Comparison of ENCODE assay signal across 8 cellular contexts in genomic region chr5:180090098-180090768, GRCh38. TPM values are rescaled to one million over a fixed set of nuclear protein-coding genes. Genes with fewer than 3 reads are reported as not detected.
DNase-seq lines count a peak whose midpoint lies in the region; ATAC-seq and TF ChIP-seq lines count a peak whose summit lies in the region.

No MANE protein-coding gene starts in this region.

- peaks cover 8% of the 10 kb centered on the region for H3K4me1 ChIP-seq in PC-9 (replicated peaks; ENCODE audit: insufficient read depth)

- no peaks in the 10 kb centered on the region for H3K9me2 ChIP-seq in PC-9 (ENCODE audit: insufficient read depth)

- no peaks in the 10 kb centered on the region for H3K27me3 ChIP-seq in PC-9 (ENCODE audit: insufficient read depth, low read depth)

- ATAC-seq in natural killer cell (peak; percentile 88 to 94 (median 90)), HG03159 (IDR thresholded peaks at IDR 0.05; ENCODE audit: unreplicated experiment) (no peak)
- peak; percentile 91 to 94 for ATAC-seq in stimulated activated naive B cell treated with anti-CD40 and anti-IgM and Interleukin-4, amounts not matched to agents 10 μg/mL and 1 μg/mL and 100 μg/mL, for 72 hours (replicated peaks)

- no peak overlapping the region for H3K27ac ChIP-seq in PC-9

- no peaks in the 10 kb centered on the region for H3K36me3 ChIP-seq in PC-9 (ENCODE audit: low read depth)

- peak overlapping the region; percentile 68; the same call in 1 of the 2 replicates for H2AFZ ChIP-seq in PC-9

- CTCF ChIA-PET in PC-9 (lab: Charles Lee): interaction anchor here (0.6 to 1.1 kb wide), 5 partner anchors 33 to 355 kb away, joined by 3 to 9 read pairs (median 5); no protein-coding TSS in a partner anchor

- TF ChIP-seq CTCF in PC-9 (conservative IDR thresholded peaks at IDR 0.05) (peak; percentile 82), fibroblast of pulmonary artery (IDR thresholded peaks at IDR 0.05; ENCODE audit: low read length, missing control alignments) (peak; percentile 51), natural killer cell (IDR thresholded peaks at IDR 0.05) (peak; percentile 90)

- no peaks in the 10 kb centered on the region for H3K9me3 Mint-ChIP-seq in activated T-helper 1 cell treated with anti-CD3 and anti-CD28 coated beads, Interleukin-12 subunit alpha, Interleukin-12 subunit beta, Interleukin-2, Interleukin-4 antibody, amounts not matched to agents 30 ng/mL and 10 ng/mL and 1 ng/mL, durations not matched to agents 14 hours and 24 hours and 36 hours
- no peaks in the 10 kb centered on the region for H3K9me3 Mint-ChIP-seq in natural killer cell
- H3K9me3 Mint-ChIP-seq in stimulated activated naive B cell treated with anti-CD40 and anti-IgM and Interleukin-4, amounts not matched to agents 10 μg/mL and 1 μg/mL and 100 μg/mL, for 72 hours: no peaks in the 10 kb centered on the region

- intact Hi-C loops in PC-9 (cut with micrococcal nuclease; ENCODE audit: unreplicated experiment): loop anchor here (5.0 kb wide), 1 partner anchor 183 kb away; the partner anchor contains the start of gene TBC1D9B
- intact Hi-C loops in activated T-helper 1 cell treated with anti-CD3 and anti-CD28 coated beads, Interleukin-12 subunit alpha, Interleukin-12 subunit beta, Interleukin-2, Interleukin-4 antibody, amounts not matched to agents 30 ng/mL and 10 ng/mL and 1 ng/mL, durations not matched to agents 14 hours and 24 hours and 36 hours (cut with micrococcal nuclease): loop anchor here (1.0 to 5.0 kb wide), 4 partner anchors 19 to 327 kb away; partner anchors contain the start of genes RNF130 and TBC1D9B
- intact Hi-C loops in natural killer cell (cut with micrococcal nuclease): loop anchor here (2.0 kb wide), 1 partner anchor 287 kb away; no protein-coding TSS in a partner anchor

- POLR2A ChIA-PET in PC-9 (lab: Charles Lee; ENCODE audit: unreplicated experiment): no interaction called here

- BruUV-seq in PC-9 (replicated peaks; lab: Mats Ljungman, UMichigan): no TSS peak

- peaks cover 12% of the 10 kb centered on the region for H3K27me3 Mint-ChIP-seq in activated T-helper 1 cell treated with anti-CD3 and anti-CD28 coated beads, Interleukin-12 subunit alpha, Interleukin-12 subunit beta, Interleukin-2, Interleukin-4 antibody, amounts not matched to agents 30 ng/mL and 10 ng/mL and 1 ng/mL, durations not matched to agents 14 hours and 24 hours and 36 hours (ENCODE audit: insufficient read depth)
- H3K27me3 Mint-ChIP-seq in natural killer cell (ENCODE audit: low read depth in 2 of 2): peaks cover 21 to 27% of the 10 kb centered on the region in 2 donors
- H3K27me3 Mint-ChIP-seq in stimulated activated naive B cell treated with anti-CD40 and anti-IgM and Interleukin-4, amounts not matched to agents 10 μg/mL and 1 μg/mL and 100 μg/mL, for 72 hours: peaks cover 8 to 14% of the 10 kb centered on the region in 2 donors

- peaks cover 8% of the 10 kb centered on the region; the same call in 1 of the 2 replicates for H3F3A ChIP-seq in PC-9 (ENCODE audit: insufficient read depth, low read depth)

- no peak overlapping the region for H3K27ac Mint-ChIP-seq in activated T-helper 1 cell treated with anti-CD3 and anti-CD28 coated beads, Interleukin-12 subunit alpha, Interleukin-12 subunit beta, Interleukin-2, Interleukin-4 antibody, amounts not matched to agents 30 ng/mL and 10 ng/mL and 1 ng/mL, durations not matched to agents 14 hours and 24 hours and 36 hours
- peak overlapping the region in 1 of 2 donors; percentile 76 for H3K27ac Mint-ChIP-seq in natural killer cell
- H3K27ac Mint-ChIP-seq in stimulated activated naive B cell treated with anti-CD40 and anti-IgM and Interleukin-4, amounts not matched to agents 10 μg/mL and 1 μg/mL and 100 μg/mL, for 72 hours: peak overlapping the region; percentile 89

- no peaks in the 10 kb centered on the region for H4K20me1 ChIP-seq in PC-9 (ENCODE audit: insufficient read depth)

- peak overlapping the region; percentile 41; the same call in 1 of the 2 replicates for H3K4me3 ChIP-seq in PC-9
- peak overlapping the region; percentile 61 for H3K4me3 ChIP-seq in fibroblast of pulmonary artery (replicated peaks; ENCODE audit: low read depth, low read length)

- no peaks in the 10 kb centered on the region for H3K79me2 ChIP-seq in PC-9 (ENCODE audit: low read depth)

- H3K36me3 Mint-ChIP-seq in activated T-helper 1 cell treated with anti-CD3 and anti-CD28 coated beads, Interleukin-12 subunit alpha, Interleukin-12 subunit beta, Interleukin-2, Interleukin-4 antibody, amounts not matched to agents 30 ng/mL and 10 ng/mL and 1 ng/mL, durations not matched to agents 14 hours and 24 hours and 36 hours (ENCODE audit: low read depth): no peaks in the 10 kb centered on the region
- H3K36me3 Mint-ChIP-seq in natural killer cell: no peaks in the 10 kb centered on the region
- no peaks in the 10 kb centered on the region for H3K36me3 Mint-ChIP-seq in stimulated activated naive B cell treated with anti-CD40 and anti-IgM and Interleukin-4, amounts not matched to agents 10 μg/mL and 1 μg/mL and 100 μg/mL, for 72 hours

- peak; percentile 91 for DNase-seq in AG20443 (ENCODE audit: low spot score)
- peak; percentile 72 for DNase-seq in GOT3 (lab: John Stamatoyannopoulos, UW)
- peak in 1 of 2 experiments; percentile 84 for DNase-seq in PC-9
- peak; percentile 61 for DNase-seq in activated T-helper 1 cell treated with anti-CD3 and anti-CD28 coated beads, Interleukin-12 subunit alpha, Interleukin-12 subunit beta, Interleukin-2, Interleukin-4 antibody, amounts not matched to agents 30 ng/mL and 10 ng/mL and 1 ng/mL, durations not matched to agents 14 hours and 24 hours and 36 hours (ENCODE audit: low spot score)
- DNase-seq in fibroblast of pulmonary artery (ENCODE audit: low read depth): peak; percentile 78
- DNase-seq in natural killer cell: peak; percentile 86
- DNase-seq in stimulated activated naive B cell treated with anti-CD40 and anti-IgM and Interleukin-4, amounts not matched to agents 10 μg/mL and 1 μg/mL and 100 μg/mL, for 72 hours: peak; percentile 75

- H3K4me3 Mint-ChIP-seq in activated T-helper 1 cell treated with anti-CD3 and anti-CD28 coated beads, Interleukin-12 subunit alpha, Interleukin-12 subunit beta, Interleukin-2, Interleukin-4 antibody, amounts not matched to agents 30 ng/mL and 10 ng/mL and 1 ng/mL, durations not matched to agents 14 hours and 24 hours and 36 hours: peak overlapping the region; percentile 79
- peak overlapping the region; percentile 80 for H3K4me3 Mint-ChIP-seq in natural killer cell
- H3K4me3 Mint-ChIP-seq in stimulated activated naive B cell treated with anti-CD40 and anti-IgM and Interleukin-4, amounts not matched to agents 10 μg/mL and 1 μg/mL and 100 μg/mL, for 72 hours: peak overlapping the region; percentile 86 to 89

- no peaks in the 10 kb centered on the region for H3K9me3 ChIP-seq in PC-9 (ENCODE audit: insufficient read depth, low read depth)

- H3K4me1 Mint-ChIP-seq in activated T-helper 1 cell treated with anti-CD3 and anti-CD28 coated beads, Interleukin-12 subunit alpha, Interleukin-12 subunit beta, Interleukin-2, Interleukin-4 antibody, amounts not matched to agents 30 ng/mL and 10 ng/mL and 1 ng/mL, durations not matched to agents 14 hours and 24 hours and 36 hours (ENCODE audit: low read depth): peaks cover 4% of the 10 kb centered on the region
- H3K4me1 Mint-ChIP-seq in natural killer cell: peaks cover 28 to 37% of the 10 kb centered on the region in 2 donors
- peaks cover 12 to 13% of the 10 kb centered on the region in 2 donors for H3K4me1 Mint-ChIP-seq in stimulated activated naive B cell treated with anti-CD40 and anti-IgM and Interleukin-4, amounts not matched to agents 10 μg/mL and 1 μg/mL and 100 μg/mL, for 72 hours

- H3K4me2 ChIP-seq in PC-9: peak overlapping the region; percentile 61

RNA-seq across cellular contexts. Expression of gene RNF130, which starts 18.7 kb away (rescaled TPM):
- total RNA-seq in PC-9 (2021) (49.6 and 52.9 TPM in 2 replicates), natural killer cell (10 to 100 TPM; 24.4 to 35.0 (median 25.5) TPM)
- 7.6 and 7.7 TPM in 2 replicates for total RNA-seq in activated T-helper 1 cell treated with anti-CD3 and anti-CD28 coated beads, Interleukin-12 subunit alpha, Interleukin-12 subunit beta, Interleukin-2, Interleukin-4 antibody, amounts not matched to agents 30 ng/mL and 10 ng/mL and 1 ng/mL, durations not matched to agents 14 hours and 24 hours and 36 hours
